ENCODE assay signal across 10 cellular contexts in genomic region chr1:44675186-44675585, GRCh38. TPM values are rescaled to one million over a fixed set of nuclear protein-coding genes. Genes with fewer than 3 reads are reported as not detected.
A peak's percentile ranks its signal among the peaks of the same experiment; 100 is the strongest.
DNase-seq lines count a peak whose midpoint lies in the region; ATAC-seq and TF ChIP-seq lines count a peak whose summit lies in the region.
"Had no signal": no experiment of that assay in that cellular context is flagged by ENCODE, and none has a peak within 500 bp of the region (broad histone marks: within the 10 kb centered on the region; RNA-seq: fewer than 3 reads in every experiment).

No MANE protein-coding gene starts in this region.

- H3K27me3 ChIP-seq in BE2C (no peaks in the 10 kb centered on the region), Karpas-422 (ENCODE audit: low read length) (no peaks in the 10 kb centered on the region), endocrine pancreas (ENCODE audit: control insufficient read depth, insufficient read depth, low read length) (no peaks in the 10 kb centered on the region), neuronal stem cell (ENCODE audit: control insufficient read depth in 3 of 3, insufficient read depth in 3 of 3, low read depth in 1 of 3, low read length in 3 of 3) (no peaks in the 10 kb centered on the region)
- H3K27me3 ChIP-seq: SJCRH30 had no signal

- no peak overlapping the region for H3K23ac ChIP-seq in neuronal stem cell (ENCODE audit: low read depth, low read length, poor library complexity)

- no peak overlapping the region for H2BK12ac ChIP-seq in neuronal stem cell (ENCODE audit: low read length)

- H3K9me2 ChIP-seq in Karpas-422 (replicated peaks; ENCODE audit: insufficient read depth, low read length), result no peaks in the 10 kb centered on the region

- WGBS in neuronal stem cell (ENCODE audit: extremely low coverage in 2 of 2, insufficient read length in 2 of 2, insufficient replicate concordance in 1 of 2), 2 donors, result no CpG with 5 or more reads among the region's 7 CpGs

- H3K4ac ChIP-seq in neuronal stem cell (ENCODE audit: low read length), result no peak overlapping the region

- no peak overlapping the region for H2BK15ac ChIP-seq in neuronal stem cell (ENCODE audit: low read length)

- H4K8ac ChIP-seq in neuronal stem cell (ENCODE audit: low read depth, low read length), result no peak overlapping the region

- peak overlapping the region; percentile 91 for H3K4me2 ChIP-seq in Karpas-422 (ENCODE audit: low read depth, low read length, poor library complexity, severe bottlenecking)
- H3K4me2 ChIP-seq in neuronal stem cell (ENCODE audit: insufficient read depth, low read length, poor library complexity, severe bottlenecking), result peak overlapping the region; percentile 78

- no peak overlapping the region for H2AFZ ChIP-seq in Karpas-422 (ENCODE audit: low read length)
- peak overlapping the region; percentile 97 for H2AFZ ChIP-seq in neuronal stem cell (ENCODE audit: low read length)

- TF ChIP-seq CTCF in BE2C (IDR thresholded peaks at IDR 0.05; ENCODE audit: low read depth, low read length), result no peak

- no peak overlapping the region for H2BK5ac ChIP-seq in neuronal stem cell (ENCODE audit: low read length)

- H3K36me3 ChIP-seq in BE2C, result no peaks in the 10 kb centered on the region
- H3K36me3 ChIP-seq in Karpas-422 (ENCODE audit: insufficient read depth, low read length), result 0 out of 2 replicates have a peak, but pooled peaks cover 4% of the 10 kb centered on the region
- no peaks in the 10 kb centered on the region for H3K36me3 ChIP-seq in endocrine pancreas (ENCODE audit: control insufficient read depth, insufficient read depth, low read length)
- H3K36me3 ChIP-seq in neuronal stem cell (replicated peaks in 1 of 2; ENCODE audit: control insufficient read depth in 2 of 2, insufficient read depth in 2 of 2, low read length in 2 of 2), result peaks cover 4 to 5% of the 10 kb centered on the region in 2 donors
- H3K36me3 ChIP-seq: SJCRH30 had no signal

- peaks cover 11% of the 10 kb centered on the region; the same call in 1 of the 2 replicates for H3K79me2 ChIP-seq in Karpas-422 (ENCODE audit: low read length)

- H3K9ac ChIP-seq in Karpas-422 (ENCODE audit: low read length) (peak overlapping the region; percentile 85), endocrine pancreas (ENCODE audit: control insufficient read depth, insufficient read depth, low read length) (peak overlapping the region; percentile 43), neuronal stem cell (ENCODE audit: low read depth, low read length, poor library complexity) (no peak overlapping the region)

- H3K4me3 ChIP-seq in BE2C (ENCODE audit: low read depth, low read length), result peak overlapping the region; percentile 59; the same call in 1 of the 2 replicates
- H3K4me3 ChIP-seq in Karpas-422 (ENCODE audit: low read length), result peak overlapping the region; percentile 82
- H3K4me3 ChIP-seq in endocrine pancreas (ENCODE audit: control insufficient read depth, insufficient read depth, low read length), result peak overlapping the region; percentile 36
- H3K4me3 ChIP-seq in neuronal stem cell (ENCODE audit: low read length in 2 of 2), result peak overlapping the region; percentile 83 to 91

- no peak overlapping the region for H4K91ac ChIP-seq in neuronal stem cell (ENCODE audit: low read depth, low read length, poor library complexity)

- H3K79me1 ChIP-seq in neuronal stem cell (ENCODE audit: low read depth, low read length), result no peaks in the 10 kb centered on the region

- H3K18ac ChIP-seq in neuronal stem cell (ENCODE audit: low read length), result no peak overlapping the region

- no peak for ATAC-seq in GM21515 (IDR thresholded peaks at IDR 0.05; ENCODE audit: unreplicated experiment)

- DNase-seq in BE2C, result no peak
- no peak for DNase-seq in Karpas-422
- DNase-seq in neuronal stem cell (ENCODE audit: low spot score), result no peak
- no peak for DNase-seq in AG08396 (ENCODE audit: low spot score)
- DNase-seq in mesenteric fat pad (ENCODE audit: low spot score), result no peak
- no peak for DNase-seq in midbrain (lab: John Stamatoyannopoulos, UW)

- H2BK120ac ChIP-seq in neuronal stem cell (ENCODE audit: low read depth, low read length), result no peak overlapping the region

- H3K14ac ChIP-seq in neuronal stem cell (ENCODE audit: low read length), result no peak overlapping the region

- H4K20me1 ChIP-seq in Karpas-422 (ENCODE audit: insufficient read depth, low read depth, low read length), result peaks cover 9% of the 10 kb centered on the region; the same call in 1 of the 2 replicates

- peak overlapping the region; percentile 93 for H3K27ac ChIP-seq in Karpas-422 (ENCODE audit: low read length)
- no peak overlapping the region for H3K27ac ChIP-seq in neuronal stem cell (replicated peaks; ENCODE audit: low read length)
- H3K27ac ChIP-seq: SJCRH30 had no signal

- H3K9me3 ChIP-seq in BE2C (no peaks in the 10 kb centered on the region), Karpas-422 (ENCODE audit: low read length) (no peaks in the 10 kb centered on the region), endocrine pancreas (ENCODE audit: control insufficient read depth, low read length) (no peaks in the 10 kb centered on the region), neuronal stem cell (replicated peaks in 1 of 2; ENCODE audit: control insufficient read depth in 2 of 2, insufficient read depth in 1 of 2, low read depth in 1 of 2, low read length in 2 of 2) (no peaks in the 10 kb centered on the region)
- H3K9me3 ChIP-seq: SJCRH30 had no signal

- H2AK5ac ChIP-seq in neuronal stem cell (ENCODE audit: low read depth, low read length), result no peak overlapping the region

- H3K4me1 ChIP-seq in BE2C (no peaks in the 10 kb centered on the region), Karpas-422 (ENCODE audit: low read length) (peaks cover 63% of the 10 kb centered on the region), endocrine pancreas (ENCODE audit: control insufficient read depth, insufficient read depth, low read length) (no peaks in the 10 kb centered on the region), neuronal stem cell (ENCODE audit: control insufficient read depth in 2 of 2, insufficient read depth in 1 of 2, low read depth in 1 of 2, low read length in 2 of 2) (peaks cover 12 to 21% of the 10 kb centered on the region in 2 donors)

RNA-seq across cellular contexts. Expression of gene ARMH1, which starts 0.7 kb away (rescaled TPM):
- not detected for polyA plus RNA-seq in BE2C (2012; ENCODE audit: insufficient read depth, insufficient read length, low read depth)
- 5.4 and 7.7 TPM in 2 replicates for total RNA-seq in Karpas-422 (2014; rRNA removed; shearing (Covaris generic); ENCODE audit: low replicate concordance)
- polyA plus RNA-seq in neuronal stem cell (2013, experiment 1 of 2), result 7.6 TPM
- polyA plus RNA-seq in neuronal stem cell (2013, experiment 2 of 2), result 7.7 TPM
- total RNA-seq in mesenteric fat pad, result 1.9 TPM
- total RNA-seq: SJCRH30 had no signal

RNA-seq across cellular contexts. Expression of gene TMEM53, which starts 0.9 kb away (rescaled TPM):
- polyA plus RNA-seq in BE2C (2012; ENCODE audit: insufficient read depth, insufficient read length, low read depth), result 1.3 TPM
- total RNA-seq in Karpas-422 (2014; rRNA removed; shearing (Covaris generic); ENCODE audit: low replicate concordance), result 10.7 and 13.9 TPM in 2 replicates
- polyA plus RNA-seq in neuronal stem cell (2013, experiment 1 of 2), result 11.3 TPM
- polyA plus RNA-seq in neuronal stem cell (2013, experiment 2 of 2), result 11.9 TPM
- 16.8 TPM for total RNA-seq in mesenteric fat pad

RNA-seq across cellular contexts. Expression of gene RNU5D-1, which starts 55.8 kb away (rescaled TPM):
- not detected for polyA plus RNA-seq in BE2C (2012; ENCODE audit: insufficient read depth, insufficient read length, low read depth)
- not detected in 2 replicates for total RNA-seq in Karpas-422 (2014; rRNA removed; shearing (Covaris generic); ENCODE audit: low replicate concordance)
- not detected for polyA plus RNA-seq in neuronal stem cell (2013, experiment 1 of 2)
- polyA plus RNA-seq in neuronal stem cell (2013, experiment 2 of 2), result not detected
- not detected for total RNA-seq in mesenteric fat pad
- total RNA-seq: dermis microvascular lymphatic vessel endothelial cell, SJCRH30 had no signal

Comparison
In these comparisons a context has a peak if more than half of its experiments do, and no peak if none do; other contexts are left out.
1. H3K4me3 ChIP-seq: peak in every context shown above with its lines; median percentile 87 in neuronal stem cell; 82 in Karpas-422; 59 in BE2C; 36 in endocrine pancreas.